1 cellular context compared by ENCODE assay signal in the genomic region with DNA sequence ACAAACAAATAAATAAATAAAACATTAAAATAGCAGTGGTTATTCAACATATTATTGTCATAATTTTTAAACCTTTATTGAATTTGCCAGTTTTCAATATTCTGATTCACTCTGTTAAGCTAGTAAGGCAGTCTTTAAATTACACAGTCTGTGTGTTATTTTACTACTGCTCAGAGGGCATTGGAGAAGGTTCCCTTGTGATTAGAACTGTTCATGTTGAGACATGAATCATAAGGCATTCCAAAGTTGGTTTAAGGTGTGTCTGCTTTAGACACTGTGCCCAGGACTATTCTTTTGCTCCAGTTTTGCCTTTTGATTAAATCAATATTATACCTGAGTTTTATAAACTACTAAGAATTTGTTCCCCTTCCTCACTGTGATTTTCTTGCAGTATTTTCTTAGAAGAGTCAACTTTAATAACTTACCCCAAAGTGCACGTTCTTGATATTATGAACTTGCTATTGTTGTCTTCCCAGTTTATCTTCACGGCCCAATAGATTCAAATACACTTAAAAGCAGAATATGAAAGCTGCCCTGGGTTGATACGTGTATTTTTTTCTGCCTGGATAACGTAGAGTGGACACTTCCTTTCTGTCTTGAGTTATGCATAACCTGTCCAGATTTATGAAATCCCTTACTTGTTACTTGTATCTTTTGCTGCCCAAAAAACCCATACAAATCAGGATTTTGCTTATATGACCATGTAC.
TF ChIP-seq lines count a peak whose summit lies in the region.

No MANE protein-coding gene starts in this region.

TF ChIP-seq in K562, 482 proteins besides CTCF, POLR2A, EP300 and RAD21:
- TF ChIP-seq TARDBP (IDR thresholded peaks at IDR 0.05) = no peak
- TF ChIP-seq DIDO1 (tag; IDR thresholded peaks at IDR 0.05; ENCODE audit: low read depth) = no peak
- TF ChIP-seq BRD9 (IDR thresholded peaks at IDR 0.05; ENCODE audit: low read depth, partially characterized antibody) = no peak
- TF ChIP-seq, protein P1, sequence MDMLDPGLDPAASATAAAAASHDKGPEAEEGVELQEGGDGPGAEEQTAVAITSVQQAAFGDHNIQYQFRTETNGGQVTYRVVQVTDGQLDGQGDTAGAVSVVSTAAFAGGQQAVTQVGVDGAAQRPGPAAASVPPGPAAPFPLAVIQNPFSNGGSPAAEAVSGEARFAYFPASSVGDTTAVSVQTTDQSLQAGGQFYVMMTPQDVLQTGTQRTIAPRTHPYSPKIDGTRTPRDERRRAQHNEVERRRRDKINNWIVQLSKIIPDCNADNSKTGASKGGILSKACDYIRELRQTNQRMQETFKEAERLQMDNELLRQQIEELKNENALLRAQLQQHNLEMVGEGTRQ (CRISPR knock-in tag; IDR thresholded peaks at IDR 0.05) = no peak
- no peak for TF ChIP-seq IRF2 (CRISPR knock-in tag; IDR thresholded peaks at IDR 0.05)
- no peak for TF ChIP-seq MTA3 (IDR thresholded peaks at IDR 0.05; ENCODE audit: borderline replicate concordance)
- no peak for TF ChIP-seq NR1H2 (CRISPR knock-in tag; IDR thresholded peaks at IDR 0.05)
- no peak for TF ChIP-seq RBM39 (optimal IDR thresholded peaks at IDR 0.05; ENCODE audit: low read depth, low read length)
- TF ChIP-seq, protein P2, sequence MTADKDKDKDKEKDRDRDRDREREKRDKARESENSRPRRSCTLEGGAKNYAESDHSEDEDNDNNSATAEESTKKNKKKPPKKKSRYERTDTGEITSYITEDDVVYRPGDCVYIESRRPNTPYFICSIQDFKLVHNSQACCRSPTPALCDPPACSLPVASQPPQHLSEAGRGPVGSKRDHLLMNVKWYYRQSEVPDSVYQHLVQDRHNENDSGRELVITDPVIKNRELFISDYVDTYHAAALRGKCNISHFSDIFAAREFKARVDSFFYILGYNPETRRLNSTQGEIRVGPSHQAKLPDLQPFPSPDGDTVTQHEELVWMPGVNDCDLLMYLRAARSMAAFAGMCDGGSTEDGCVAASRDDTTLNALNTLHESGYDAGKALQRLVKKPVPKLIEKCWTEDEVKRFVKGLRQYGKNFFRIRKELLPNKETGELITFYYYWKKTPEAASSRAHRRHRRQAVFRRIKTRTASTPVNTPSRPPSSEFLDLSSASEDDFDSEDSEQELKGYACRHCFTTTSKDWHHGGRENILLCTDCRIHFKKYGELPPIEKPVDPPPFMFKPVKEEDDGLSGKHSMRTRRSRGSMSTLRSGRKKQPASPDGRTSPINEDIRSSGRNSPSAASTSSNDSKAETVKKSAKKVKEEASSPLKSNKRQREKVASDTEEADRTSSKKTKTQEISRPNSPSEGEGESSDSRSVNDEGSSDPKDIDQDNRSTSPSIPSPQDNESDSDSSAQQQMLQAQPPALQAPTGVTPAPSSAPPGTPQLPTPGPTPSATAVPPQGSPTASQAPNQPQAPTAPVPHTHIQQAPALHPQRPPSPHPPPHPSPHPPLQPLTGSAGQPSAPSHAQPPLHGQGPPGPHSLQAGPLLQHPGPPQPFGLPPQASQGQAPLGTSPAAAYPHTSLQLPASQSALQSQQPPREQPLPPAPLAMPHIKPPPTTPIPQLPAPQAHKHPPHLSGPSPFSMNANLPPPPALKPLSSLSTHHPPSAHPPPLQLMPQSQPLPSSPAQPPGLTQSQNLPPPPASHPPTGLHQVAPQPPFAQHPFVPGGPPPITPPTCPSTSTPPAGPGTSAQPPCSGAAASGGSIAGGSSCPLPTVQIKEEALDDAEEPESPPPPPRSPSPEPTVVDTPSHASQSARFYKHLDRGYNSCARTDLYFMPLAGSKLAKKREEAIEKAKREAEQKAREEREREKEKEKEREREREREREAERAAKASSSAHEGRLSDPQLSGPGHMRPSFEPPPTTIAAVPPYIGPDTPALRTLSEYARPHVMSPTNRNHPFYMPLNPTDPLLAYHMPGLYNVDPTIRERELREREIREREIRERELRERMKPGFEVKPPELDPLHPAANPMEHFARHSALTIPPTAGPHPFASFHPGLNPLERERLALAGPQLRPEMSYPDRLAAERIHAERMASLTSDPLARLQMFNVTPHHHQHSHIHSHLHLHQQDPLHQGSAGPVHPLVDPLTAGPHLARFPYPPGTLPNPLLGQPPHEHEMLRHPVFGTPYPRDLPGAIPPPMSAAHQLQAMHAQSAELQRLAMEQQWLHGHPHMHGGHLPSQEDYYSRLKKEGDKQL (CRISPR knock-in tag; IDR thresholded peaks at IDR 0.05; ENCODE audit: borderline replicate concordance) = no peak
- no peak for TF ChIP-seq ZFPM2 (CRISPR knock-in tag; IDR thresholded peaks at IDR 0.05)
- no peak for TF ChIP-seq MAFF (IDR thresholded peaks at IDR 0.05; ENCODE audit: low read length)
- no peak for TF ChIP-seq SMAD2 (IDR thresholded peaks at IDR 0.05; ENCODE audit: low read depth, low read length)
- TF ChIP-seq HNRNPH1 (optimal IDR thresholded peaks at IDR 0.05; ENCODE audit: low read depth, low read length) = no peak
- TF ChIP-seq HLTF (IDR thresholded peaks at IDR 0.05) = no peak
TF ChIP-seq in K562: peak in this region for 0.
